11 cellular contexts compared by ENCODE assay signal in the genomic region with DNA sequence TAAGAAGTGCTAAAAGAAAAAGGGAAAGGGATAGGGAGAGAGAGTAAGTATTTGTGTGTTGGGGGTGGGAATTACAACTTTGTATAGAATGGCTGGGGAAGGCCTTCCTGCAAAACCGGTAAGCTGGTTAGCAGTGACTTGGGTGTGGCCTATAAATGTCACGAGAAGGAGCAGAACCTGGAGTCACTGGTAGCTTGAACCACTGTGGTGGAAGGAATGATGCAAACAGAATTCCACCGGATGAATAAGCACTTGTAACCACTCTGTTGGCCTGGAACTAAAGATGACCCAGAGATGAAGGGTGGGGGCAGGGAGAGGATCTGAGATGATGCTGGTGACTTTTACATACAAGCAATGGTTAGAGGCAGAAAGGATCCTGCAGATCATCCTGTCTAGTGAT. TPM values are rescaled to one million over a fixed set of nuclear protein-coding genes. Genes with fewer than 3 reads are reported as not detected.
DNase-seq lines count a peak whose midpoint lies in the region; ATAC-seq and TF ChIP-seq lines count a peak whose summit lies in the region.
"Had no signal": no experiment of that assay in that cellular context is flagged by ENCODE, and none has a peak within 500 bp of the region (broad histone marks: within the 10 kb centered on the region; RNA-seq: fewer than 3 reads in every experiment).

No MANE protein-coding gene starts in this region.

- intact Hi-C loops in PC-9 (cut with micrococcal nuclease; ENCODE audit: unreplicated experiment) (loop anchor here (1.0 kb wide), 1 partner anchor 8 kb away; no protein-coding TSS in a partner anchor), gastrocnemius medialis (cut with DNase I; ENCODE audit: low total_unique reads) (no loop called here)

- CTCF ChIA-PET in PC-9 (lab: Charles Lee) = no interaction called here

- no peaks in the 10 kb centered on the region for H3K9me2 ChIP-seq in PC-9 (ENCODE audit: insufficient read depth)

- TF ChIP-seq POLR2A in gastrocnemius medialis (IDR thresholded peaks at IDR 0.05) = no peak

- H3K27me3 ChIP-seq in PC-9 (ENCODE audit: insufficient read depth, low read depth) (no peaks in the 10 kb centered on the region), gastrocnemius medialis (no peaks in the 10 kb centered on the region)
- H3K27me3 ChIP-seq: thyroid gland had no signal

- H3K36me3 ChIP-seq in PC-9 (ENCODE audit: low read depth) (no peaks in the 10 kb centered on the region), gastrocnemius medialis (peaks cover 0 to 26% of the 10 kb centered on the region in 2 donors)

- TF ChIP-seq CTCF in PC-9 (conservative IDR thresholded peaks at IDR 0.05) = no peak
- no peak for TF ChIP-seq CTCF in gastrocnemius medialis (IDR thresholded peaks at IDR 0.05 in 4 of 5, conservative IDR thresholded peaks at IDR 0.05 in 1 of 5)

- H3K4me1 ChIP-seq in PC-9 (replicated peaks; ENCODE audit: insufficient read depth) = peaks cover 28% of the 10 kb centered on the region
- peaks cover 0 to 30% of the 10 kb centered on the region in 2 donors for H3K4me1 ChIP-seq in gastrocnemius medialis

- peak overlapping the region; percentile 61 for H3K4me2 ChIP-seq in PC-9

- H3K79me2 ChIP-seq in PC-9 (ENCODE audit: low read depth) = no peaks in the 10 kb centered on the region

- 0 out of 2 replicates have a peak overlapping the region, but pooled peaks have one; percentile 29 for H3K4me3 ChIP-seq in PC-9
- H3K4me3 ChIP-seq in gastrocnemius medialis = no peak overlapping the region
- H3K4me3 ChIP-seq: thyroid gland had no signal

- H4K20me1 ChIP-seq in PC-9 (ENCODE audit: insufficient read depth) = no peaks in the 10 kb centered on the region

- H3K9me3 ChIP-seq in PC-9 (ENCODE audit: insufficient read depth, low read depth) (no peaks in the 10 kb centered on the region), gastrocnemius medialis (no peaks in the 10 kb centered on the region)
- H3K9me3 ChIP-seq: thyroid gland had no signal

- DNase-seq in GM03348 (ENCODE audit: low spot score) (peak; percentile 88), PC-9 (peak; percentile 68 to 90), gastrocnemius medialis (peak; percentile 13 to 33), NK-92 (lab: John Stamatoyannopoulos, UW; ENCODE audit: unreplicated experiment) (no peak), GM19240 (ENCODE audit: insufficient read length, low spot score) (no peak), kidney glomerular epithelial cell (lab: John Stamatoyannopoulos, UW) (no peak)
- DNase-seq: caudate nucleus, NCI-H1694, small intestine, thyroid gland had no signal

- BruUV-seq in PC-9 (replicated peaks; lab: Mats Ljungman, UMichigan) = no TSS peak

- H3K27ac ChIP-seq in PC-9 = peak overlapping the region; percentile 83
- peak overlapping the region in 3 of 4 donors; percentile 25 to 43 (median 26) for H3K27ac ChIP-seq in gastrocnemius medialis
- H3K27ac ChIP-seq: thyroid gland had no signal

- POLR2A ChIA-PET in PC-9 (lab: Charles Lee; ENCODE audit: unreplicated experiment) = interaction anchor here (0.5 to 0.6 kb wide), 4 partner anchors 28 to 956 kb away, joined by 3 to 5 read pairs (median 4); a partner anchor contains a TSS

- no peak overlapping the region for H2AFZ ChIP-seq in PC-9

- ATAC-seq in esophagus mucosa = peak; percentile 84
- peak; percentile 63 to 73 for ATAC-seq in gastrocnemius medialis

- in situ Hi-C loops in gastrocnemius medialis (cut with MboI; ENCODE audit: low sequenced_read_pairs in 4 of 4) = no loop called here

- H3F3A ChIP-seq in PC-9 (ENCODE audit: insufficient read depth, low read depth) = peaks cover 12% of the 10 kb centered on the region

RNA-seq across cellular contexts. Expression of a gene that starts 8.9 kb away (rescaled TPM):
- total RNA-seq in PC-9 (2021) (4.9 and 5.7 TPM in 2 replicates), esophagus mucosa (3.5 TPM), gastrocnemius medialis (1 to 10 TPM; 3.8 to 7.4 (median 5.4) TPM)

RNA-seq across cellular contexts. Expression of a gene that starts 33.9 kb away (rescaled TPM):
- total RNA-seq in PC-9 (2021) (26.5 and 29.2 TPM in 2 replicates), esophagus mucosa (1.8 TPM), gastrocnemius medialis (under 1 TPM in 1 of 4 donors, not detected in 3; 0.29 TPM)

RNA-seq across cellular contexts. Expression of a gene that starts 54.3 kb away (rescaled TPM):
- total RNA-seq in PC-9 (2021) (21.1 and 29.1 TPM in 2 replicates), esophagus mucosa (18.8 TPM), gastrocnemius medialis (10 to 100 TPM; 46.3 to 66.4 (median 52.8) TPM)

Comparison
In these comparisons a context has a peak if more than half of its experiments do, and no peak if none do; other contexts are left out.
1. DNase-seq: peak in GM03348 (single experiment), PC-9 (2 of 2) and gastrocnemius medialis (2 of 2); none in NK-92 (single experiment), GM19240 (single experiment) and kidney glomerular epithelial cell (single experiment).